In genomic region chr5:132692632-132692967, GRCh38 we compare ENCODE assay signal across 21 cellular contexts. TPM values are rescaled to one million over a fixed set of nuclear protein-coding genes. Genes with fewer than 3 reads are reported as not detected.
DNase-seq lines count a peak whose midpoint lies in the region; ATAC-seq, FAIRE-seq and TF ChIP-seq lines count a peak whose summit lies in the region.
"Had no signal": no experiment of that assay in that cellular context is flagged by ENCODE, and none has a peak within 500 bp of the region (broad histone marks: within the 10 kb centered on the region; RNA-seq: fewer than 3 reads in every experiment).

No MANE protein-coding gene starts in this region.

- H3K4me1 Mint-ChIP-seq in activated naive CD8-positive, alpha-beta T cell treated with anti-CD3 and anti-CD28 coated beads, Interleukin-2, amount 10 ng/mL, durations not matched to agents 7 days and 5 days: peaks cover 30% of the 10 kb centered on the region
- peaks cover 24% of the 10 kb centered on the region for H3K4me1 Mint-ChIP-seq in activated naive CD8-positive, alpha-beta T cell treated with anti-CD3 and anti-CD28 coated beads for 36 hours
- H3K4me1 Mint-ChIP-seq in nephron progenitor cell: peaks cover 8% of the 10 kb centered on the region
- H3K4me1 Mint-ChIP-seq: GM23338 had no signal

- BruUV-seq in PC-9 (replicated peaks; lab: Mats Ljungman, UMichigan) (no TSS peak), K562 (replicated peaks; lab: Mats Ljungman, UMichigan) (no TSS peak)

- no peaks in the 10 kb centered on the region for H3K9me3 ChIP-seq in PC-9 (ENCODE audit: insufficient read depth, low read depth)
- no peaks in the 10 kb centered on the region for H3K9me3 ChIP-seq in K562 (replicated peaks; ENCODE audit: control insufficient read depth, insufficient read depth, low read depth, low read length)
- H3K9me3 ChIP-seq in mesenchymal stem cell (ENCODE audit: control insufficient read depth, low read length): no peaks in the 10 kb centered on the region
- H3K9me3 ChIP-seq: Peyer's patch had no signal

- H3K18ac ChIP-seq in mesenchymal stem cell (ENCODE audit: low read depth in 1 of 2, low read length in 2 of 2): no peak overlapping the region

- CTCF ChIA-PET in PC-9 (lab: Charles Lee): no interaction called here
- CTCF ChIA-PET in K562 (lab: Yijun Ruan, JAX; ENCODE audit: low intra/inter-chr PET ratio): no interaction called here

- no peak for TF ChIP-seq CTCF in PC-9 (conservative IDR thresholded peaks at IDR 0.05)
- TF ChIP-seq CTCF in K562 (IDR thresholded peaks at IDR 0.05 in 2 of 3, conservative IDR thresholded peaks at IDR 0.05 in 1 of 3; ENCODE audit: insufficient read depth in 2 of 3, low read depth in 1 of 3, low read length in 3 of 3): no peak
- TF ChIP-seq CTCF in nephron progenitor cell (IDR thresholded peaks at IDR 0.05): no peak

- no peaks in the 10 kb centered on the region for H3K9me2 ChIP-seq in PC-9 (ENCODE audit: insufficient read depth)

- no peak overlapping the region for H3K4ac ChIP-seq in mesenchymal stem cell (ENCODE audit: low read depth in 1 of 2, low read length in 2 of 2)

- H3K4me3 ChIP-seq in PC-9 (no peak overlapping the region), K562 (no peak overlapping the region), mesenchymal stem cell (ENCODE audit: insufficient read depth in 1 of 2, low read depth in 1 of 2, low read length in 2 of 2) (no peak overlapping the region)
- H3K4me3 ChIP-seq: GM23338, Peyer's patch had no signal

- H3K27me3 ChIP-seq in PC-9 (ENCODE audit: insufficient read depth, low read depth): no peaks in the 10 kb centered on the region
- no peaks in the 10 kb centered on the region for H3K27me3 ChIP-seq in K562 (ENCODE audit: control insufficient read depth in 2 of 2, insufficient read depth in 2 of 2, low read length in 2 of 2)
- H3K27me3 ChIP-seq in mesenchymal stem cell (ENCODE audit: control insufficient read depth in 1 of 2, insufficient read depth in 1 of 2, low read length in 2 of 2): no peaks in the 10 kb centered on the region
- H3K27me3 ChIP-seq: Peyer's patch had no signal

- H4K8ac ChIP-seq in mesenchymal stem cell (ENCODE audit: low read length): no peak overlapping the region

- no peak overlapping the region for H3K9ac ChIP-seq in K562 (ENCODE audit: insufficient read depth in 1 of 2, low read depth in 2 of 2, low read length in 2 of 2)
- peak overlapping the region; percentile 45 for H3K9ac ChIP-seq in mesenchymal stem cell (ENCODE audit: low read length)

- H2BK15ac ChIP-seq in mesenchymal stem cell (ENCODE audit: low read depth, poor library complexity, severe bottlenecking): no peak overlapping the region

- no peak overlapping the region for H3K14ac ChIP-seq in mesenchymal stem cell (ENCODE audit: low read length in 2 of 2)

- in situ Hi-C loops in K562 (cut with MboI): no loop called here

- H3K27me3 Mint-ChIP-seq in activated naive CD8-positive, alpha-beta T cell treated with anti-CD3 and anti-CD28 coated beads, Interleukin-2, amount 10 ng/mL, durations not matched to agents 7 days and 5 days: no peaks in the 10 kb centered on the region
- H3K27me3 Mint-ChIP-seq in activated naive CD8-positive, alpha-beta T cell treated with anti-CD3 and anti-CD28 coated beads for 36 hours: no peaks in the 10 kb centered on the region
- no peaks in the 10 kb centered on the region for H3K27me3 Mint-ChIP-seq in nephron progenitor cell (ENCODE audit: low read depth, poor library complexity)
- H3K27me3 Mint-ChIP-seq: CD4-positive, alpha-beta memory T cell had no signal

- H2BK12ac ChIP-seq in mesenchymal stem cell (ENCODE audit: low read length in 2 of 2): no peak overlapping the region

- no peak for TF ChIP-seq POLR2A in K562 (conservative IDR thresholded peaks at IDR 0.05)

- intact Hi-C loops in PC-9 (cut with micrococcal nuclease; ENCODE audit: unreplicated experiment): loop anchor here (5.0 kb wide), 1 partner anchor 510 kb away; no protein-coding TSS in a partner anchor
- intact Hi-C loops in K562 (cut with micrococcal nuclease): no loop called here

- H3K27ac ChIP-seq in PC-9: no peak overlapping the region
- no peak overlapping the region for H3K27ac ChIP-seq in K562 (ENCODE audit: extremely low read depth, low read depth, low read length)
- no peak overlapping the region for H3K27ac ChIP-seq in mesenchymal stem cell (ENCODE audit: low read length, poor library complexity, severe bottlenecking)
- H3K27ac ChIP-seq: Peyer's patch had no signal

- no peaks in the 10 kb centered on the region for H3K79me2 ChIP-seq in PC-9 (ENCODE audit: low read depth)
- no peaks in the 10 kb centered on the region for H3K79me2 ChIP-seq in K562 (ENCODE audit: control insufficient read depth, insufficient read depth, low read length)

- H3K27ac Mint-ChIP-seq in activated naive CD8-positive, alpha-beta T cell treated with anti-CD3 and anti-CD28 coated beads, Interleukin-2, amount 10 ng/mL, durations not matched to agents 7 days and 5 days: peak overlapping the region; percentile 23
- no peak overlapping the region for H3K27ac Mint-ChIP-seq in activated naive CD8-positive, alpha-beta T cell treated with anti-CD3 and anti-CD28 coated beads for 36 hours
- no peak overlapping the region for H3K27ac Mint-ChIP-seq in nephron progenitor cell
- H3K27ac Mint-ChIP-seq: GM23338 had no signal

- no peak for DNase-seq in activated naive CD8-positive, alpha-beta T cell treated with anti-CD3 and anti-CD28 coated beads, Interleukin-2, amount 10 ng/mL, durations not matched to agents 7 days and 5 days
- DNase-seq in activated naive CD8-positive, alpha-beta T cell treated with anti-CD3 and anti-CD28 coated beads for 36 hours: no peak
- DNase-seq in PC-9 (no peak), K562 (ENCODE audit: extremely low read depth in 1 of 4, low spot score in 3 of 4) (no peak), mesenchymal stem cell (no peak), nephron progenitor cell (no peak), NCI-H69 (lab: John Stamatoyannopoulos, UW) (no peak)
- DNase-seq: CD4-positive, alpha-beta memory T cell; DMS153; GF-D8; HCEC 1CT; NCI-H1105 treated with DMSO at 0.1 percent for 48 hours; NCI-H1694; NCI-H2081 treated with DMSO at 0.1 percent for 48 hours; NCI-H510A treated with DMSO at 0.1 percent for 48 hours; Peyer's patch had no signal

- H3K36me3 ChIP-seq in PC-9 (ENCODE audit: low read depth): 0 out of 2 replicates have a peak, but pooled peaks cover 4% of the 10 kb centered on the region
- H3K36me3 ChIP-seq in K562 (ENCODE audit: control insufficient read depth, insufficient read depth, low read length): no peaks in the 10 kb centered on the region
- H3K36me3 ChIP-seq in mesenchymal stem cell (ENCODE audit: control insufficient read depth in 1 of 2, insufficient read depth in 2 of 2, low read depth in 1 of 2, low read length in 2 of 2): peaks cover 0 to 17% of the 10 kb centered on the region in 2 experiments
- H3K36me3 ChIP-seq: Peyer's patch had no signal

- H3F3A ChIP-seq in PC-9 (ENCODE audit: insufficient read depth, low read depth): no peaks in the 10 kb centered on the region

- no peak overlapping the region for H2BK5ac ChIP-seq in mesenchymal stem cell (ENCODE audit: low read depth, low read length, poor library complexity, severe bottlenecking)

- H3K79me1 ChIP-seq in mesenchymal stem cell (replicated peaks; ENCODE audit: low read length, poor library complexity, severe bottlenecking): no peaks in the 10 kb centered on the region

- no peak overlapping the region for H2BK120ac ChIP-seq in mesenchymal stem cell (ENCODE audit: low read depth, low read length)

- H3K9me3 Mint-ChIP-seq in activated naive CD8-positive, alpha-beta T cell treated with anti-CD3 and anti-CD28 coated beads, Interleukin-2, amount 10 ng/mL, durations not matched to agents 7 days and 5 days: no peaks in the 10 kb centered on the region
- no peaks in the 10 kb centered on the region for H3K9me3 Mint-ChIP-seq in activated naive CD8-positive, alpha-beta T cell treated with anti-CD3 and anti-CD28 coated beads for 36 hours
- no peaks in the 10 kb centered on the region for H3K9me3 Mint-ChIP-seq in nephron progenitor cell
- H3K9me3 Mint-ChIP-seq: CD4-positive, alpha-beta memory T cell; GM23338 had no signal

- no peaks in the 10 kb centered on the region for H3K9me1 ChIP-seq in K562 (ENCODE audit: control insufficient read depth, insufficient read depth, low read length)

- ATAC-seq in activated naive CD8-positive, alpha-beta T cell treated with anti-CD3 and anti-CD28 coated beads, Interleukin-2, amount 10 ng/mL, durations not matched to agents 7 days and 5 days (ENCODE audit: low read depth): no peak
- ATAC-seq in K562: 0 out of 3 replicates have a peak, but pooled peaks have one; percentile 17
- ATAC-seq in HG02678 (IDR thresholded peaks at IDR 0.05; ENCODE audit: unreplicated experiment): no peak
- ATAC-seq: GM23338, Right ventricle myocardium inferior had no signal

- H2AK5ac ChIP-seq in mesenchymal stem cell (ENCODE audit: low read length, severe bottlenecking): no peak overlapping the region

- H3K4me2 ChIP-seq in PC-9 (no peak overlapping the region), K562 (ENCODE audit: insufficient read depth, low read length) (no peak overlapping the region), mesenchymal stem cell (ENCODE audit: low read length, poor library complexity, severe bottlenecking) (no peak overlapping the region)
- H3K4me2 ChIP-seq: GM23338 had no signal

- H3K23ac ChIP-seq in mesenchymal stem cell (ENCODE audit: low read length in 2 of 2): no peak overlapping the region

- H4K20me1 ChIP-seq in PC-9 (ENCODE audit: insufficient read depth) (no peaks in the 10 kb centered on the region), K562 (replicated peaks; ENCODE audit: control insufficient read depth, insufficient read depth, low read length) (no peaks in the 10 kb centered on the region)

- H4K91ac ChIP-seq in mesenchymal stem cell (ENCODE audit: low read length): no peak overlapping the region

- POLR2A ChIA-PET in activated naive CD8-positive, alpha-beta T cell treated with anti-CD3 and anti-CD28 coated beads, Interleukin-2, amount 10 ng/mL, durations not matched to agents 7 days and 5 days (lab: Charles Lee): no interaction called here
- POLR2A ChIA-PET in PC-9 (lab: Charles Lee; ENCODE audit: unreplicated experiment) (no interaction called here), K562 (lab: Yijun Ruan, JAX) (no interaction called here)

- FAIRE-seq in K562 (lab: Jason Lieb, UNC): no peak

- no peak for TF ChIP-seq RAD21 in K562 (CRISPR knock-in tag; conservative IDR thresholded peaks at IDR 0.05 in 1 of 2, IDR thresholded peaks at IDR 0.05 in 1 of 2)

- TF ChIP-seq EP300 in K562 (IDR thresholded peaks at IDR 0.05; ENCODE audit: low read length): no peak

- H3K4me1 ChIP-seq in PC-9 (replicated peaks; ENCODE audit: insufficient read depth) (no peaks in the 10 kb centered on the region), K562 (replicated peaks in 1 of 2; ENCODE audit: control insufficient read depth in 2 of 2, insufficient read depth in 2 of 2, low read length in 2 of 2) (peaks cover 4 to 14% of the 10 kb centered on the region in 2 experiments; a peak in 4 of 5 replicates), mesenchymal stem cell (ENCODE audit: control insufficient read depth, insufficient read depth, low read depth, low read length) (no peaks in the 10 kb centered on the region)
- H3K4me1 ChIP-seq: Peyer's patch had no signal

- H3K36me3 Mint-ChIP-seq in activated naive CD8-positive, alpha-beta T cell treated with anti-CD3 and anti-CD28 coated beads, Interleukin-2, amount 10 ng/mL, durations not matched to agents 7 days and 5 days: peaks cover 28% of the 10 kb centered on the region
- peaks cover 14% of the 10 kb centered on the region for H3K36me3 Mint-ChIP-seq in activated naive CD8-positive, alpha-beta T cell treated with anti-CD3 and anti-CD28 coated beads for 36 hours
- peaks cover 18% of the 10 kb centered on the region for H3K36me3 Mint-ChIP-seq in nephron progenitor cell (ENCODE audit: low read depth)

- no peak overlapping the region for H3K4me3 Mint-ChIP-seq in activated naive CD8-positive, alpha-beta T cell treated with anti-CD3 and anti-CD28 coated beads, Interleukin-2, amount 10 ng/mL, durations not matched to agents 7 days and 5 days
- no peak overlapping the region for H3K4me3 Mint-ChIP-seq in activated naive CD8-positive, alpha-beta T cell treated with anti-CD3 and anti-CD28 coated beads for 36 hours
- H3K4me3 Mint-ChIP-seq in nephron progenitor cell: no peak overlapping the region
- H3K4me3 Mint-ChIP-seq: CD4-positive, alpha-beta memory T cell; GM23338 had no signal

- H2AFZ ChIP-seq in PC-9 (peak overlapping the region; percentile 25; the same call in 1 of the 2 replicates), K562 (ENCODE audit: low read depth, low read length) (no peak overlapping the region), mesenchymal stem cell (ENCODE audit: low read depth, low read length) (no peak overlapping the region)
- H2AFZ ChIP-seq: GM23338 had no signal

RNA-seq across cellular contexts. Expression of gene IL4, which starts 18.8 kb away (rescaled TPM):
- total RNA-seq in activated naive CD8-positive, alpha-beta T cell treated with anti-CD3 and anti-CD28 coated beads, Interleukin-2, amount 10 ng/mL, durations not matched to agents 7 days and 5 days: 1 to 10 TPM in 1 of 2 experiments, not detected in 1; 1.8 TPM
- total RNA-seq in activated naive CD8-positive, alpha-beta T cell treated with anti-CD3 and anti-CD28 coated beads for 36 hours: not detected
- total RNA-seq in PC-9 (2021) (not detected in 2 replicates), K562 (2014; rRNA removed) (not detected in 2 replicates), K562 (2014; rRNA removed; fragmentation: Illumina TruSeq; extraction: Trizol) (not detected in 2 replicates), K562 (2015; rRNA removed; fragmentation: Illumina TruSeq; extraction: Trizol) (not detected in 2 replicates), K562 (2021) (not detected in 2 replicates)
- total RNA-seq in K562 (2011; cell fraction: chromatin; rRNA removed; ENCODE audit: low replicate concordance): not detected in 2 replicates
- total RNA-seq in K562 (2011; cell fraction: nucleolus; rRNA removed): not detected in 2 replicates
- total RNA-seq in K562 (2011; cell fraction: nucleoplasm; rRNA removed): not detected in 2 replicates
- polyA plus RNA-seq in K562 (2011; rRNA removed) (not detected in 2 replicates), K562 (2014; fragmentation: Illumina TruSeq; extraction: Trizol) (not detected in 2 replicates), K562 (2014; fragmentation: Nextera tagmentation; extraction: Ambion mirVana) (under 1 TPM; 0.22 to 0.62 TPM), K562 (2014; rRNA removed) (not detected in 2 replicates)
- 0.49 TPM in 1 of 2 replicates, not detected in the other for polyA plus RNA-seq in K562 (2011; cell fraction: cytosol; rRNA removed)
- polyA plus RNA-seq in K562 (2011; cell fraction: nucleus; rRNA removed): not detected in 2 replicates
- polyA plus RNA-seq in K562 (2012): not detected in 2 replicates
- not detected in 2 replicates for polyA minus RNA-seq in K562 (2011; rRNA and poly(A)+ RNA removed)
- not detected in 2 replicates for polyA minus RNA-seq in K562 (2011; cell fraction: cytosol; rRNA and poly(A)+ RNA removed)
- polyA minus RNA-seq in K562 (2011; cell fraction: nucleus; rRNA and poly(A)+ RNA removed): not detected in 2 replicates
- polyA plus RNA-seq in mesenchymal stem cell (2013, experiment 1 of 2): not detected
- polyA plus RNA-seq in mesenchymal stem cell (2013, experiment 2 of 2): not detected
- total RNA-seq: CD4-positive, alpha-beta memory T cell; Daoy; GM23338; Peyer's patch; Right ventricle myocardium inferior had no signal
- polyA plus RNA-seq: BJ; CD4-positive, alpha-beta memory T cell; GM23338 had no signal

RNA-seq across cellular contexts. Expression of gene IL13, which starts 34.6 kb away (rescaled TPM):
- under 1 TPM; 0.30 to 0.37 TPM for total RNA-seq in activated naive CD8-positive, alpha-beta T cell treated with anti-CD3 and anti-CD28 coated beads, Interleukin-2, amount 10 ng/mL, durations not matched to agents 7 days and 5 days
- under 1 TPM; 0.44 to 0.72 TPM for total RNA-seq in activated naive CD8-positive, alpha-beta T cell treated with anti-CD3 and anti-CD28 coated beads for 36 hours
- total RNA-seq in PC-9 (2021) (not detected in 2 replicates), K562 (2014; rRNA removed) (not detected in 2 replicates), K562 (2014; rRNA removed; fragmentation: Illumina TruSeq; extraction: Trizol) (not detected in 2 replicates), K562 (2015; rRNA removed; fragmentation: Illumina TruSeq; extraction: Trizol) (not detected in 2 replicates), K562 (2021) (not detected in 2 replicates)
- total RNA-seq in K562 (2011; cell fraction: chromatin; rRNA removed; ENCODE audit: low replicate concordance): not detected in 2 replicates
- not detected in 2 replicates for total RNA-seq in K562 (2011; cell fraction: nucleolus; rRNA removed)
- not detected in 2 replicates for total RNA-seq in K562 (2011; cell fraction: nucleoplasm; rRNA removed)
- polyA plus RNA-seq in K562 (2011; rRNA removed) (0.04 TPM in 1 of 2 replicates, not detected in the other), K562 (2014; fragmentation: Illumina TruSeq; extraction: Trizol) (not detected in 2 replicates), K562 (2014; fragmentation: Nextera tagmentation; extraction: Ambion mirVana) (not detected), K562 (2014; rRNA removed) (not detected in 2 replicates)
- polyA plus RNA-seq in K562 (2011; cell fraction: cytosol; rRNA removed): not detected in 2 replicates
- not detected in 2 replicates for polyA plus RNA-seq in K562 (2011; cell fraction: nucleus; rRNA removed)
- polyA plus RNA-seq in K562 (2012): 0.10 TPM in 1 of 2 replicates, not detected in the other
- polyA minus RNA-seq in K562 (2011; rRNA and poly(A)+ RNA removed): not detected in 2 replicates
- polyA minus RNA-seq in K562 (2011; cell fraction: cytosol; rRNA and poly(A)+ RNA removed): not detected in 2 replicates
- not detected in 2 replicates for polyA minus RNA-seq in K562 (2011; cell fraction: nucleus; rRNA and poly(A)+ RNA removed)
- polyA plus RNA-seq in mesenchymal stem cell (2013, experiment 1 of 2): not detected
- not detected for polyA plus RNA-seq in mesenchymal stem cell (2013, experiment 2 of 2)
- total RNA-seq: CD4-positive, alpha-beta memory T cell; Daoy; GM23338; Peyer's patch; Right ventricle myocardium inferior had no signal
- polyA plus RNA-seq: BJ; CD4-positive, alpha-beta memory T cell; GM23338 had no signal

RNA-seq across cellular contexts. Expression of gene KIF3A, which starts 44.7 kb away (rescaled TPM):
- 10 to 100 TPM; 16.8 to 19.3 TPM for total RNA-seq in activated naive CD8-positive, alpha-beta T cell treated with anti-CD3 and anti-CD28 coated beads, Interleukin-2, amount 10 ng/mL, durations not matched to agents 7 days and 5 days
- 10 to 100 TPM; 10.7 to 11.1 TPM for total RNA-seq in activated naive CD8-positive, alpha-beta T cell treated with anti-CD3 and anti-CD28 coated beads for 36 hours
- total RNA-seq in PC-9 (2021) (10.1 and 15.2 TPM in 2 replicates), K562 (2014; rRNA removed) (2.6 and 4.1 TPM in 2 replicates), K562 (2014; rRNA removed; fragmentation: Illumina TruSeq; extraction: Trizol) (7.2 and 8.3 TPM in 2 replicates), K562 (2015; rRNA removed; fragmentation: Illumina TruSeq; extraction: Trizol) (7.6 and 9.4 TPM in 2 replicates), K562 (2021) (5.1 and 7.1 TPM in 2 replicates)
- 4.8 and 16.7 TPM in 2 replicates for total RNA-seq in K562 (2011; cell fraction: chromatin; rRNA removed; ENCODE audit: low replicate concordance)
- 1.2 and 3.0 TPM in 2 replicates for total RNA-seq in K562 (2011; cell fraction: nucleolus; rRNA removed)
- total RNA-seq in K562 (2011; cell fraction: nucleoplasm; rRNA removed): 2.9 and 6.9 TPM in 2 replicates
- polyA plus RNA-seq in K562 (2011; rRNA removed) (3.5 and 5.3 TPM in 2 replicates), K562 (2014; fragmentation: Illumina TruSeq; extraction: Trizol) (4.5 and 6.0 TPM in 2 replicates), K562 (2014; fragmentation: Nextera tagmentation; extraction: Ambion mirVana) (1 to 10 TPM; 1.5 TPM), K562 (2014; rRNA removed) (5.4 and 7.8 TPM in 2 replicates)
- polyA plus RNA-seq in K562 (2011; cell fraction: cytosol; rRNA removed): 0.97 and 1.3 TPM in 2 replicates
- 2.2 and 2.6 TPM in 2 replicates for polyA plus RNA-seq in K562 (2011; cell fraction: nucleus; rRNA removed)
- 1.8 and 3.3 TPM in 2 replicates for polyA plus RNA-seq in K562 (2012)
- polyA minus RNA-seq in K562 (2011; rRNA and poly(A)+ RNA removed): 9.3 and 10.6 TPM in 2 replicates
- polyA minus RNA-seq in K562 (2011; cell fraction: cytosol; rRNA and poly(A)+ RNA removed): 1.9 and 4.0 TPM in 2 replicates
- 3.6 and 4.4 TPM in 2 replicates for polyA minus RNA-seq in K562 (2011; cell fraction: nucleus; rRNA and poly(A)+ RNA removed)
- polyA plus RNA-seq in mesenchymal stem cell (2013, experiment 1 of 2): 8.1 TPM
- 8.2 TPM for polyA plus RNA-seq in mesenchymal stem cell (2013, experiment 2 of 2)

RNA-seq across cellular contexts. Expression of gene CCNI2, which starts 54.6 kb away (rescaled TPM):
- total RNA-seq in activated naive CD8-positive, alpha-beta T cell treated with anti-CD3 and anti-CD28 coated beads, Interleukin-2, amount 10 ng/mL, durations not matched to agents 7 days and 5 days: 10 to 100 TPM in 1 of 2 experiments, 1 to 10 TPM in 1; 8.9 to 12.4 TPM
- total RNA-seq in activated naive CD8-positive, alpha-beta T cell treated with anti-CD3 and anti-CD28 coated beads for 36 hours: 1 to 10 TPM; 6.9 to 8.4 TPM
- total RNA-seq in PC-9 (2021) (1.2 and 1.7 TPM in 2 replicates), K562 (2014; rRNA removed) (0.05 TPM in 1 of 2 replicates, not detected in the other), K562 (2014; rRNA removed; fragmentation: Illumina TruSeq; extraction: Trizol) (not detected in 2 replicates), K562 (2015; rRNA removed; fragmentation: Illumina TruSeq; extraction: Trizol) (not detected in 2 replicates), K562 (2021) (0.18 TPM in 1 of 2 replicates, not detected in the other)
- total RNA-seq in K562 (2011; cell fraction: chromatin; rRNA removed; ENCODE audit: low replicate concordance): not detected in 2 replicates
- not detected in 2 replicates for total RNA-seq in K562 (2011; cell fraction: nucleolus; rRNA removed)
- total RNA-seq in K562 (2011; cell fraction: nucleoplasm; rRNA removed): 0.23 TPM in 1 of 2 replicates, not detected in the other
- polyA plus RNA-seq in K562 (2011; rRNA removed) (0.05 and 0.06 TPM in 2 replicates), K562 (2014; fragmentation: Illumina TruSeq; extraction: Trizol) (0.06 TPM in 1 of 2 replicates, not detected in the other), K562 (2014; fragmentation: Nextera tagmentation; extraction: Ambion mirVana) (1 to 10 TPM; 1.6 to 1.7 TPM), K562 (2014; rRNA removed) (not detected in 2 replicates)
- polyA plus RNA-seq in K562 (2011; cell fraction: cytosol; rRNA removed): 0.06 and 0.13 TPM in 2 replicates
- polyA plus RNA-seq in K562 (2011; cell fraction: nucleus; rRNA removed): 0.36 and 1.1 TPM in 2 replicates
- 1.4 and 11.1 TPM in 2 replicates for polyA plus RNA-seq in K562 (2012)
- not detected in 2 replicates for polyA minus RNA-seq in K562 (2011; rRNA and poly(A)+ RNA removed)
- polyA minus RNA-seq in K562 (2011; cell fraction: cytosol; rRNA and poly(A)+ RNA removed): not detected in 2 replicates
- polyA minus RNA-seq in K562 (2011; cell fraction: nucleus; rRNA and poly(A)+ RNA removed): 0.54 TPM in 1 of 2 replicates, not detected in the other
- not detected for polyA plus RNA-seq in mesenchymal stem cell (2013, experiment 1 of 2)
- polyA plus RNA-seq in mesenchymal stem cell (2013, experiment 2 of 2): not detected
- polyA plus RNA-seq: BJ had no signal
